In the genomic region with DNA sequence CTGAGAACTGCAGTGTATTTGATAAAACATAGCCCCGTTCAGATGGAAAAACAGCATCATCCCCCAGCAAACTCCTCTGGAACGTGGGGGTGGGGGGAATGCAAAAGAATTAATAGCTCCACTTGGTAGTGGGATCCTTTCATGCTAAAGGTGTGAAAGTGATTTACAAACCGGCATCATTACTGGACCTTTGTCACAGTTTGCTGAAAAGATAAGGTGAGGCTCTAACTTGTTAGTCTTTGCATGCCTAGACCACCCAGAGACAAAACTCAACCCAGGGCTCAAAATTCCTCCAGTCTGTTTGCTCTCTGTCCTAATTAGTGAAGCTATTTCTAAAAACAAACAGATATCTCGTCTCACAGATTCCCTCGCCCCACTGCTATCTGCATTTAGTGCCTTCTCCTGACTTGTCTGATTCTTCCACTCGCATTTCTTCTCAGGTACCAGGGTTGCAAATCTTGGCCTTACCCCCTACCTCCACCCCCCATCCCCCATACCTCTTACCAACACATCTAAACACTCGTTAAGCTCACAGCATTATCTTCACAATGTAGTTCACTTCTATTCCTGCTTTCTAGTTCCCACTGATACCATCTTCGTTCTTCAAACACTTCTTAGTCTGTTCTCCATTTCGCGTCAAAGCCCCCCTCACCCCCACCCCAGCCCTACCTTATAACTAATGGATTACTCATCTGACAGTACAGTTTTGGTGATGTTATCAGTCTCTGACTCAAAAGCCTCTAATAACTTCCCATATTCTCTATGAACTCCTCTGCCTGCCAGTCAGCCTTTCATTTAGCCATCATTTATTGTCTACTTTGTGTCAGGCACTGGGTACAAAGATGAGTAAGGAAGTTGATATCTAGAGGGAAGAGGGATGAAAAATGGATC, we compare ENCODE assay signal across 11 cellular contexts. TPM values are rescaled to one million over a fixed set of nuclear protein-coding genes. Genes with fewer than 3 reads are reported as not detected.
DNase-seq lines count a peak whose midpoint lies in the region; ATAC-seq and TF ChIP-seq lines count a peak whose summit lies in the region.
"Had no signal": no experiment of that assay in that cellular context is flagged by ENCODE, and none has a peak within 500 bp of the region (broad histone marks: within the 10 kb centered on the region; RNA-seq: fewer than 3 reads in every experiment).

No MANE protein-coding gene starts in this region.

- DNase-seq in Caco-2 (peak; percentile 36 to 55), naive B cell (no peak), kidney glomerular epithelial cell (lab: John Stamatoyannopoulos, UW) (no peak), retina (no peak)
- peak; percentile 69 for DNase-seq in activated naive CD4-positive, alpha-beta T cell treated with anti-CD3 and anti-CD28 coated beads for 36 hours
- DNase-seq: SHP77 treated with DMSO at 0.1 percent for 48 hours, transverse colon had no signal

- CTCF ChIA-PET in Caco-2 (lab: Charles Lee) = interaction anchor here (0.9 to 1.2 kb wide), 3 partner anchors 8 to 219 kb away, joined by 3 to 10 read pairs (median 5); no protein-coding TSS in a partner anchor
- CTCF ChIA-PET in activated naive CD4-positive, alpha-beta T cell treated with anti-CD3 and anti-CD28 coated beads for 36 hours (lab: Charles Lee) = interaction anchor here (1.2 to 6.4 kb wide), 4 partner anchors 10 to 82 kb away, joined by 4 to 54 read pairs (median 6); a partner anchor contains a TSS

- H3K9me3 Mint-ChIP-seq in Caco-2 (ENCODE audit: unreplicated experiment) (no peaks in the 10 kb centered on the region), naive B cell (no peaks in the 10 kb centered on the region)
- H3K9me3 Mint-ChIP-seq in activated naive CD4-positive, alpha-beta T cell treated with anti-CD3 and anti-CD28 coated beads for 36 hours = no peaks in the 10 kb centered on the region

- no peak for ATAC-seq in naive B cell (ENCODE audit: low read depth in 2 of 2)
- no peak for ATAC-seq in GM21360 (IDR thresholded peaks at IDR 0.05; ENCODE audit: unreplicated experiment)
- ATAC-seq in GM18909 (IDR thresholded peaks at IDR 0.05; ENCODE audit: poor library complexity, unreplicated experiment) = no peak

- POLR2A ChIA-PET in Caco-2 (lab: Charles Lee) = interaction anchor here (0.8 to 1.4 kb wide), 4 partner anchors 8 to 17 kb away, joined by 3 to 9 read pairs (median 6); a partner anchor contains a TSS

- H3K27me3 ChIP-seq in Caco-2 (replicated peaks; ENCODE audit: control insufficient read depth, insufficient read depth, low read length) (no peaks in the 10 kb centered on the region), HUES48 (ENCODE audit: control insufficient read depth, insufficient read depth, low read length) (peaks cover 84% of the 10 kb centered on the region)
- H3K27me3 ChIP-seq: transverse colon had no signal

- peak overlapping the region; percentile 99 for H3K27ac ChIP-seq in HUES48 (ENCODE audit: low read depth, low read length)
- H3K27ac ChIP-seq: neutrophil had no signal

- BruUV-seq in Caco-2 (replicated peaks; lab: Mats Ljungman, UMichigan) = no TSS peak

- no peak for TF ChIP-seq CTCF in Caco-2 (IDR thresholded peaks at IDR 0.05; ENCODE audit: insufficient read depth in 1 of 2, low read depth in 1 of 2, low read length in 1 of 2, severe bottlenecking in 1 of 2, unreplicated experiment in 1 of 2)

- no peaks in the 10 kb centered on the region for H3K9me3 ChIP-seq in Caco-2
- H3K9me3 ChIP-seq in HUES48 (ENCODE audit: control insufficient read depth, insufficient read depth, low read length) = no peaks in the 10 kb centered on the region
- H3K9me3 ChIP-seq: neutrophil, transverse colon had no signal

- H3K36me3 Mint-ChIP-seq in Caco-2 (ENCODE audit: insufficient read depth, unreplicated experiment) (peaks cover 13% of the 10 kb centered on the region), naive B cell (no peaks in the 10 kb centered on the region)
- H3K36me3 Mint-ChIP-seq in activated naive CD4-positive, alpha-beta T cell treated with anti-CD3 and anti-CD28 coated beads for 36 hours (ENCODE audit: low read depth) = peaks cover 6% of the 10 kb centered on the region

- no peak overlapping the region for H3K4me3 ChIP-seq in Caco-2 (ENCODE audit: low read depth, low read length)
- H3K4me3 ChIP-seq in HUES48 (ENCODE audit: low read depth, low read length) = peak overlapping the region; percentile 33; the same call in 1 of the 2 replicates
- H3K4me3 ChIP-seq: transverse colon had no signal

- H3K27ac Mint-ChIP-seq in Caco-2 (ENCODE audit: unreplicated experiment) (peak overlapping the region; percentile 7), naive B cell (peak overlapping the region in 3 of 6 donors; percentile 12 to 91 (median 32))
- peak overlapping the region; percentile 99 for H3K27ac Mint-ChIP-seq in activated naive CD4-positive, alpha-beta T cell treated with anti-CD3 and anti-CD28 coated beads for 36 hours

- intact Hi-C loops in Caco-2 (cut with micrococcal nuclease; ENCODE audit: unreplicated experiment) = no loop called here
- intact Hi-C loops in activated naive CD4-positive, alpha-beta T cell treated with anti-CD3 and anti-CD28 coated beads for 36 hours (cut with micrococcal nuclease) = no loop called here

- peaks cover 38% of the 10 kb centered on the region for H3K4me1 Mint-ChIP-seq in Caco-2 (ENCODE audit: low read depth, unreplicated experiment)
- H3K4me1 Mint-ChIP-seq in activated naive CD4-positive, alpha-beta T cell treated with anti-CD3 and anti-CD28 coated beads for 36 hours (ENCODE audit: low read depth) = peaks cover 87% of the 10 kb centered on the region
- H3K4me1 Mint-ChIP-seq in naive B cell = peaks cover 35 to 65% (median 63%) of the 10 kb centered on the region in 3 donors

- no peaks in the 10 kb centered on the region for H3K27me3 Mint-ChIP-seq in Caco-2 (ENCODE audit: insufficient read depth, unreplicated experiment)
- H3K27me3 Mint-ChIP-seq in activated naive CD4-positive, alpha-beta T cell treated with anti-CD3 and anti-CD28 coated beads for 36 hours (ENCODE audit: low read depth) = no peaks in the 10 kb centered on the region
- H3K27me3 Mint-ChIP-seq in naive B cell = no peaks in the 10 kb centered on the region

- peak overlapping the region; percentile 46 for H3K4me3 Mint-ChIP-seq in Caco-2 (ENCODE audit: unreplicated experiment)
- peak overlapping the region; percentile 67 for H3K4me3 Mint-ChIP-seq in activated naive CD4-positive, alpha-beta T cell treated with anti-CD3 and anti-CD28 coated beads for 36 hours
- H3K4me3 Mint-ChIP-seq in naive B cell = peak overlapping the region in 6 of 8 donors; percentile 7 to 60 (median 29)

- no peak overlapping the region for H3K9ac ChIP-seq in HUES48 (ENCODE audit: low read depth, low read length)

- peaks cover 45% of the 10 kb centered on the region for H3K4me1 ChIP-seq in Caco-2
- H3K4me1 ChIP-seq in HUES48 (ENCODE audit: control insufficient read depth, insufficient read depth, low read length) = peaks cover 79% of the 10 kb centered on the region

- H3K36me3 ChIP-seq in Caco-2 (ENCODE audit: control insufficient read depth, insufficient read depth, low read length) = no peaks in the 10 kb centered on the region
- no peaks in the 10 kb centered on the region for H3K36me3 ChIP-seq in HUES48 (ENCODE audit: control insufficient read depth, insufficient read depth, low read length)
- H3K36me3 ChIP-seq: neutrophil, transverse colon had no signal

RNA-seq across cellular contexts. Expression of a gene that starts 11.8 kb away (rescaled TPM):
- 8.6 and 9.4 TPM in 2 replicates for total RNA-seq in Caco-2 (2022)
- 10 to 100 TPM; 33.5 to 34.4 TPM for total RNA-seq in activated naive CD4-positive, alpha-beta T cell treated with anti-CD3 and anti-CD28 coated beads for 36 hours
- polyA plus RNA-seq in naive B cell (ENCODE audit: low read depth in 6 of 6) = 10 to 100 TPM; 17.3 to 82.6 (median 34.1) TPM

Comparison
In these comparisons a context has a peak if more than half of its experiments do, and no peak if none do; other contexts are left out.
1. DNase-seq: peak in Caco-2 (2 of 2) and activated naive CD4-positive, alpha-beta T cell treated with anti-CD3 and anti-CD28 coated beads for 36 hours (single experiment); none in naive B cell (single experiment), kidney glomerular epithelial cell (single experiment) and retina (single experiment).
2. Peak in every context shown above with its lines, with median percentiles within 50 percentile points of each other: H3K4me3 Mint-ChIP-seq.